Comparison of ENCODE assay signal across 21 cellular contexts in the genomic region with DNA sequence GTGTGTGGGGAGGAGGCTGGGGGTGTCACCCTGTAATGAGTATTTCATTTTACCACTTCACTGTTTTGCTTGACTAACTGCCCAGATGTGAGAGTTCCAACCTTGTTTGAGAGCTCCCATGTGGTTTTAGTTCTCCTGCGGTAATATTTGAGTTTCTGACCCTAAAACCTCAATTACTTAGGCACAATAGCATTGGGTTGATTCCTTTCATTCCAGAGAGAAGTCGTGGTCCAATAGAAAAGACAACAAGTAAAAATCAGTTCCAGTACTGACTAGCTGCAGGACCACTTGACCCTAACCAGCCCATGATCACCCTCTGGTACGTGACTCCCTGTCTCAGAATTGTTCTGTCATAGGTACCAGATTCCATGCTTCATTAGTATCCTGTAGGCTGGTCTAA.
DNase-seq lines count a peak whose midpoint lies in the region; ATAC-seq, FAIRE-seq and TF ChIP-seq lines count a peak whose summit lies in the region.
"Had no signal": no experiment of that assay in that cellular context is flagged by ENCODE, and none has a peak within 500 bp of the region (broad histone marks: within the 10 kb centered on the region; RNA-seq: fewer than 3 reads in every experiment).

No MANE protein-coding gene starts in this region.

- no peak overlapping the region for H3K9ac ChIP-seq in astrocyte (ENCODE audit: low read length)

- H3K4me2 ChIP-seq in astrocyte (ENCODE audit: low read length) = peak overlapping the region; percentile 51

- FAIRE-seq in astrocyte (lab: Jason Lieb, UNC) = no peak
- FAIRE-seq in urothelium cell line (lab: Jason Lieb, UNC) = peak; percentile 20

- H2AFZ ChIP-seq in astrocyte (ENCODE audit: low read depth, low read length) = no peak overlapping the region

- peaks cover 4% of the 10 kb centered on the region for H3K4me1 ChIP-seq in astrocyte (ENCODE audit: insufficient read depth, low read length)
- H3K4me1 ChIP-seq: sigmoid colon had no signal

- no peak overlapping the region for H3K4me3 ChIP-seq in astrocyte (ENCODE audit: insufficient read depth, low read depth, low read length)
- H3K4me3 ChIP-seq in fibroblast of villous mesenchyme (ENCODE audit: low read depth, low read length) = no peak overlapping the region
- H3K4me3 ChIP-seq: coronary artery, sigmoid colon, thoracic aorta had no signal

- no peaks in the 10 kb centered on the region for H3K79me2 ChIP-seq in astrocyte (ENCODE audit: insufficient read depth, low read length)

- DNase-seq in HT1080 (ENCODE audit: low read depth) = peak; percentile 85
- DNase-seq in astrocyte (ENCODE audit: low read depth) = peak; percentile 99
- peak; percentile 4 for DNase-seq in fibroblast of villous mesenchyme (ENCODE audit: low read depth)
- DNase-seq in urothelium cell line (ENCODE audit: low spot score) = peak; percentile 46
- no peak for DNase-seq in A172 (ENCODE audit: low spot score)
- DNase-seq: activated CD4-positive, alpha-beta T cell treated with anti-CD3 and anti-CD28 coated beads for 1 hour; activated CD8-positive, alpha-beta memory T cell treated with anti-CD3 and anti-CD28 coated beads, Interleukin-2, amount 10 ng/mL, durations not matched to agents 7 days and 5 days; activated gamma-delta T cell; DND-41; NCI-H1436 treated with DMSO at 0.1 percent for 48 hours; NCI-H345; SIG-M5; sigmoid colon; stimulated activated CD4-positive, alpha-beta T cell treated with anti-CD3 and anti-CD28 coated beads, Interleukin-4, amount 100 ng/mL, for 24 hours; T-helper 2 cell had no signal

- no peaks in the 10 kb centered on the region for H3K36me3 ChIP-seq in astrocyte (ENCODE audit: insufficient read depth, low read length)
- H3K36me3 ChIP-seq: sigmoid colon, thoracic aorta had no signal

- no peaks in the 10 kb centered on the region for H3K9me3 Mint-ChIP-seq in astrocyte (ENCODE audit: unreplicated experiment)
- H3K9me3 Mint-ChIP-seq: CD14-positive monocyte had no signal

- no peaks in the 10 kb centered on the region for H3K36me3 Mint-ChIP-seq in astrocyte (ENCODE audit: low read depth, unreplicated experiment)
- H3K36me3 Mint-ChIP-seq: activated CD8-positive, alpha-beta memory T cell treated with anti-CD3 and anti-CD28 coated beads, Interleukin-2, amount 10 ng/mL, durations not matched to agents 7 days and 5 days; CD14-positive monocyte had no signal

- no peaks in the 10 kb centered on the region for H3K27me3 ChIP-seq in astrocyte (ENCODE audit: insufficient read depth, low read length)
- H3K27me3 ChIP-seq: sigmoid colon had no signal

- TF ChIP-seq CTCF in astrocyte (IDR thresholded peaks at IDR 0.05; ENCODE audit: insufficient read depth, low read depth, low read length) = no peak
- TF ChIP-seq CTCF in fibroblast of villous mesenchyme (IDR thresholded peaks at IDR 0.05; ENCODE audit: insufficient read depth, low read depth, low read length) = no peak

- H3K9me3 ChIP-seq in astrocyte (ENCODE audit: insufficient read depth, low read depth, low read length) = no peaks in the 10 kb centered on the region
- H3K9me3 ChIP-seq: sigmoid colon, thoracic aorta had no signal

- no peaks in the 10 kb centered on the region for H4K20me1 ChIP-seq in astrocyte (ENCODE audit: insufficient read depth, low read length)

- no peak for ATAC-seq in HG02981 (IDR thresholded peaks at IDR 0.05; ENCODE audit: unreplicated experiment)
- no peak for ATAC-seq in HG02973 (IDR thresholded peaks at IDR 0.05; ENCODE audit: unreplicated experiment)
- ATAC-seq: activated CD8-positive, alpha-beta memory T cell treated with anti-CD3 and anti-CD28 coated beads, Interleukin-2, amount 10 ng/mL, durations not matched to agents 7 days and 5 days; left lobe of liver had no signal

- H3K27ac Mint-ChIP-seq in astrocyte (ENCODE audit: unreplicated experiment) = no peak overlapping the region
- H3K27ac Mint-ChIP-seq: activated CD8-positive, alpha-beta memory T cell treated with anti-CD3 and anti-CD28 coated beads, Interleukin-2, amount 10 ng/mL, durations not matched to agents 7 days and 5 days had no signal

- H3K4me1 Mint-ChIP-seq in astrocyte (ENCODE audit: low read depth, unreplicated experiment) = peaks cover 10% of the 10 kb centered on the region
- H3K4me1 Mint-ChIP-seq: activated CD8-positive, alpha-beta memory T cell treated with anti-CD3 and anti-CD28 coated beads, Interleukin-2, amount 10 ng/mL, durations not matched to agents 7 days and 5 days had no signal

- H3K27ac ChIP-seq in astrocyte (ENCODE audit: low read depth, low read length) = no peak overlapping the region
- H3K27ac ChIP-seq: coronary artery, sigmoid colon, thoracic aorta had no signal

- no peak overlapping the region for H3K4me3 Mint-ChIP-seq in astrocyte (ENCODE audit: unreplicated experiment)
- H3K4me3 Mint-ChIP-seq: activated CD8-positive, alpha-beta memory T cell treated with anti-CD3 and anti-CD28 coated beads, Interleukin-2, amount 10 ng/mL, durations not matched to agents 7 days and 5 days; CD14-positive monocyte had no signal

- H3K27me3 Mint-ChIP-seq in astrocyte (ENCODE audit: low read depth, unreplicated experiment) = no peaks in the 10 kb centered on the region
- H3K27me3 Mint-ChIP-seq: activated CD8-positive, alpha-beta memory T cell treated with anti-CD3 and anti-CD28 coated beads, Interleukin-2, amount 10 ng/mL, durations not matched to agents 7 days and 5 days had no signal
